8 cellular contexts compared by ENCODE assay signal in the genomic region with DNA sequence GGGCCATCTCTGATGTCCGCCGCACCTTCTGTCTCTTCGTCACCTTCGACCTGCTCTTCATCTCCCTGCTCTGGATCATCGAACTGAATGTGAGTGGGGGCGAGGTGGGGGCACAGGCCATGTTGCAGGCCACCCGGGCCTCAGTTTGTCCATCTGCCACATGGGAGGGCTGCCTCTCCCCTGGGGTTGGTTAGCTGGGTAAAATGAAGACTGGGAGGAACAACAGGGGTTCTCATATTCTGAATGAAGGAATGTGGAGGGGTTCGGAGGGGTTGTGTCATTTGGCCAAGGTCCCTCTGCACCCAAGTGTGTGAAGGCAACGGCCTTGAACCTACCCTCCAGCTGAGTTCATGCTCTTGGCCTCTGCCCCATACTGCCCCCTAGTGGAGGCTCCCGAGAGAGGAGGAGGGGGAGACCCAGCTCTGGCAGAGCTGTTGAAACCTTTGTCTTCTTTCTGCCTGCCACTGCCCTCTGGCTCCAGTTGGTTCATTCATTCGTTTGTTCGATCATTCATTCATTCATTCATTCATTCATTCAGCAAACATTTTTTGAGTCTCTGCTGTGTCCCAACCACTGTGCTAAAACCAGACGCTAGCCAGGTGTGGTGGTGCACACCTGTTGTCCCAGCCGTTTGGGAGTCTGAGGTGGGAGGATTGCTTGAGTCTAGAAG. TPM values are rescaled to one million over a fixed set of nuclear protein-coding genes. Genes with fewer than 3 reads are reported as not detected.
A peak's percentile ranks its signal among the peaks of the same experiment; 100 is the strongest.
DNase-seq lines count a peak whose midpoint lies in the region; ATAC-seq and TF ChIP-seq lines count a peak whose summit lies in the region.

No MANE protein-coding gene starts in this region.

- POLR2A ChIA-PET in activated CD8-positive, alpha-beta T cell treated with anti-CD3 and anti-CD28 coated beads for 36 hours (lab: Charles Lee) = interaction anchor here (1.0 to 1.5 kb wide), 3 partner anchors 13 to 25 kb away, joined by 3 to 4 read pairs (median 4); no protein-coding TSS in a partner anchor

- H3K9me3 Mint-ChIP-seq in activated CD8-positive, alpha-beta T cell treated with anti-CD3 and anti-CD28 coated beads for 36 hours = no peaks in the 10 kb centered on the region

- H3K4me1 Mint-ChIP-seq in activated CD8-positive, alpha-beta T cell treated with anti-CD3 and anti-CD28 coated beads for 36 hours (ENCODE audit: low read depth) = peaks cover 48% of the 10 kb centered on the region

- no peaks in the 10 kb centered on the region for H3K27me3 Mint-ChIP-seq in activated CD8-positive, alpha-beta T cell treated with anti-CD3 and anti-CD28 coated beads for 36 hours

- no peak overlapping the region for H3K27ac Mint-ChIP-seq in activated CD8-positive, alpha-beta T cell treated with anti-CD3 and anti-CD28 coated beads for 36 hours

- peaks cover 7% of the 10 kb centered on the region for H3K36me3 Mint-ChIP-seq in activated CD8-positive, alpha-beta T cell treated with anti-CD3 and anti-CD28 coated beads for 36 hours (ENCODE audit: low read depth)

- no peak overlapping the region for H3K4me3 Mint-ChIP-seq in activated CD8-positive, alpha-beta T cell treated with anti-CD3 and anti-CD28 coated beads for 36 hours

- TF ChIP-seq CTCF in activated CD8-positive, alpha-beta T cell treated with anti-CD3 and anti-CD28 coated beads for 36 hours (IDR thresholded peaks at IDR 0.05) = peak; percentile 96
- peak; percentile 81 for TF ChIP-seq CTCF in mucosa of descending colon (IDR thresholded peaks at IDR 0.05)

- DNase-seq in NCI-H146 (lab: John Stamatoyannopoulos, UW) (peak; percentile 32), NCI-H146 treated with DMSO at 0.1 percent for 48 hours (lab: John Stamatoyannopoulos, UW; ENCODE audit: unreplicated experiment) (no peak), NCI-H1694 (lab: John Stamatoyannopoulos, UW) (peak; percentile 64), mucosa of descending colon (peak; percentile 72 to 89 (median 86))
- peak; percentile 89 for DNase-seq in activated CD8-positive, alpha-beta T cell treated with anti-CD3 and anti-CD28 coated beads for 36 hours
- DNase-seq in effector CD4-positive, alpha-beta T cell = peak; percentile 81
- DNase-seq in stimulated activated CD8-positive, alpha-beta memory T cell treated with anti-CD3 and anti-CD28 coated beads, Interleukin-7, amount 100 ng/mL, for 24 hours (ENCODE audit: low read depth) = peak; percentile 74

- no peaks in the 10 kb centered on the region for H3K9me3 ChIP-seq in mucosa of descending colon

- peak; percentile 91 for ATAC-seq in activated CD8-positive, alpha-beta T cell treated with anti-CD3 and anti-CD28 coated beads for 36 hours
- ATAC-seq in mucosa of descending colon (peak; percentile 74), GM21390 (IDR thresholded peaks at IDR 0.05; ENCODE audit: unreplicated experiment) (no peak)

- CTCF ChIA-PET in activated CD8-positive, alpha-beta T cell treated with anti-CD3 and anti-CD28 coated beads for 36 hours (lab: Charles Lee) = interaction anchor here (0.5 to 6.4 kb wide), 44 partner anchors 8 to 572 kb away, joined by 3 to 146 read pairs (median 4); partner anchors contain the start of genes MIEN1, PGAP3, PNMT and STARD3

- H3K4me3 ChIP-seq in mucosa of descending colon = no peak overlapping the region

- intact Hi-C loops in activated CD8-positive, alpha-beta T cell treated with anti-CD3 and anti-CD28 coated beads for 36 hours (cut with micrococcal nuclease) = no loop called here
- intact Hi-C loops in mucosa of descending colon (cut with DNase I, micrococcal nuclease) = no loop called here

- H3K4me1 ChIP-seq in mucosa of descending colon (ENCODE audit: low read depth) = peaks cover 30% of the 10 kb centered on the region

- no peaks in the 10 kb centered on the region for H3K36me3 ChIP-seq in mucosa of descending colon (ENCODE audit: low read depth)

RNA-seq across cellular contexts. Expression of gene TCAP, which starts 11.4 kb away (rescaled TPM):
- 1 to 10 TPM in 1 of 2 experiments, under 1 TPM in 1; 0.95 to 1.3 TPM for total RNA-seq in activated CD8-positive, alpha-beta T cell treated with anti-CD3 and anti-CD28 coated beads for 36 hours
- total RNA-seq in mucosa of descending colon = 1 to 10 TPM in 2 of 3 donors, under 1 TPM in 1; 0.96 to 3.4 (median 1.5) TPM

RNA-seq across cellular contexts. Expression of gene PNMT, which starts 14.5 kb away (rescaled TPM):
- total RNA-seq in activated CD8-positive, alpha-beta T cell treated with anti-CD3 and anti-CD28 coated beads for 36 hours = under 1 TPM in 1 of 2 experiments, not detected in 1; 0.40 TPM
- 1 to 10 TPM in 2 of 3 donors, under 1 TPM in 1; 0.23 to 2.0 (median 1.5) TPM for total RNA-seq in mucosa of descending colon

RNA-seq across cellular contexts. Expression of gene STARD3, which starts 16.9 kb away (rescaled TPM):
- 10 to 100 TPM; 48.7 to 50.3 TPM for total RNA-seq in activated CD8-positive, alpha-beta T cell treated with anti-CD3 and anti-CD28 coated beads for 36 hours
- 10 to 100 TPM; 36.1 to 58.8 (median 57.6) TPM for total RNA-seq in mucosa of descending colon

RNA-seq across cellular contexts. Expression of gene PPP1R1B, which starts 27.0 kb away (rescaled TPM):
- not detected for total RNA-seq in activated CD8-positive, alpha-beta T cell treated with anti-CD3 and anti-CD28 coated beads for 36 hours
- total RNA-seq in mucosa of descending colon = 100 to 1,000 TPM; 108 to 362 (median 356) TPM

RNA-seq across cellular contexts. Expression of gene PGAP3, which starts 34.1 kb away (rescaled TPM):
- 1 to 10 TPM; 6.4 to 7.4 TPM for total RNA-seq in activated CD8-positive, alpha-beta T cell treated with anti-CD3 and anti-CD28 coated beads for 36 hours
- total RNA-seq in mucosa of descending colon = 10 to 100 TPM; 27.7 to 74.6 (median 47.9) TPM
